28 cellular contexts compared by ENCODE assay signal in genomic region chr15:29133321-29133720, GRCh38.
"Had no signal": no experiment of that assay in that cellular context is flagged by ENCODE, and none has a peak within 500 bp of the region (broad histone marks: within the 10 kb centered on the region; RNA-seq: fewer than 3 reads in every experiment).

No MANE protein-coding gene starts in this region.

- ATAC-seq: activated naive CD8-positive, alpha-beta T cell treated with anti-CD3 and anti-CD28 coated beads, Interleukin-2, amount 50 U/mL, for 24 hours; foreskin keratinocyte; left ventricle myocardium superior; sciatic nerve; stimulated activated memory B cell treated with anti-CD40 and anti-IgM and Interleukin-4, amounts not matched to agents 10 μg/mL and 1 μg/mL and 100 μg/mL, for 72 hours had no signal

- H3K36me3 Mint-ChIP-seq: activated naive CD4-positive, alpha-beta T cell treated with anti-CD3 and anti-CD28 coated beads, Interleukin-2, amount 50 U/mL, for 24 hours; stimulated activated memory B cell treated with anti-CD40 and anti-IgM and Interleukin-4, amounts not matched to agents 10 μg/mL and 1 μg/mL and 100 μg/mL, for 72 hours had no signal

- H3K4me3 ChIP-seq: esophagus muscularis mucosa, ovary, stomach, thyroid gland, upper lobe of left lung had no signal

- DNase-seq: activated CD4-positive, alpha-beta T cell treated with anti-CD3 and anti-CD28 coated beads for 4 hours; activated CD4-positive, alpha-beta T cell treated with anti-CD3 and anti-CD28 coated beads, Interleukin-2, amount 50 U/mL, for 4 hours; activated CD8-positive, alpha-beta memory T cell treated with anti-CD3 and anti-CD28 coated beads, Interleukin-2, amount 50 U/mL, for 4 hours; activated naive CD8-positive, alpha-beta T cell treated with anti-CD3 and anti-CD28 coated beads, Interleukin-2, amount 50 U/mL, for 24 hours; activated T-cell treated with anti-CD3 and anti-CD28 coated beads, Interleukin-2, amount 50 U/mL, for 1 hour; amygdala; central memory CD4-positive, alpha-beta T cell; endodermal cell; foreskin keratinocyte; left ventricle myocardium superior; small intestine; stimulated activated CD4-positive, alpha-beta T cell treated with anti-CD3 and anti-CD28 coated beads, Interleukin-1b, Interleukin-23, amount 100 ng/mL, for 48 hours; stimulated activated CD4-positive, alpha-beta T cell treated with anti-CD3 and anti-CD28 coated beads, Interleukin-4, amount 100 ng/mL, for 4 hours; stimulated activated CD8-positive, alpha-beta memory T cell treated with anti-CD3 and anti-CD28 coated beads, Interleukin-4, amount 100 ng/mL, for 48 hours; stomach; T-helper 9 cell; thyroid gland; upper lobe of left lung had no signal

- H3K27me3 ChIP-seq: foreskin keratinocyte, ovary, thyroid gland, upper lobe of left lung had no signal

- H3K4me1 ChIP-seq: esophagus muscularis mucosa, foreskin keratinocyte, stomach, thyroid gland, upper lobe of left lung had no signal

- H3K27me3 Mint-ChIP-seq: dendritic cell treated with granulocyte-macrophage colony-stimulating factor and Interleukin-4, amounts not matched to agents 40 ng/mL and 50 ng/mL, for 4 days had no signal

- H3K36me3 ChIP-seq: esophagus muscularis mucosa, ovary, stomach, thyroid gland, upper lobe of left lung had no signal

- H3K27ac ChIP-seq: esophagus muscularis mucosa, foreskin keratinocyte, ovary, stomach, thyroid gland, upper lobe of left lung, VCaP had no signal

- H3K9me3 ChIP-seq: esophagus muscularis mucosa, ovary, stomach, thyroid gland, upper lobe of left lung had no signal

- H3K27ac Mint-ChIP-seq: activated naive CD8-positive, alpha-beta T cell treated with anti-CD3 and anti-CD28 coated beads, Interleukin-2, amount 50 U/mL, for 24 hours; activated T-helper 1 cell treated with anti-CD3 and anti-CD28 coated beads, Interleukin-12 subunit alpha, Interleukin-12 subunit beta, Interleukin-2, Interleukin-4 antibody, amounts not matched to agents 30 ng/mL and 10 ng/mL and 1 ng/mL, durations not matched to agents 14 hours and 24 hours and 36 hours; dendritic cell treated with granulocyte-macrophage colony-stimulating factor and Interleukin-4, amounts not matched to agents 40 ng/mL and 50 ng/mL, for 4 days; endodermal cell; progenitor cell of endocrine pancreas; stimulated activated memory B cell treated with anti-CD40 and anti-IgM and Interleukin-4, amounts not matched to agents 10 μg/mL and 1 μg/mL and 100 μg/mL, for 72 hours had no signal

- H3K4me3 Mint-ChIP-seq: activated naive CD4-positive, alpha-beta T cell treated with anti-CD3 and anti-CD28 coated beads, Interleukin-2, amount 50 U/mL, for 24 hours; activated naive CD8-positive, alpha-beta T cell treated with anti-CD3 and anti-CD28 coated beads, Interleukin-2, amount 50 U/mL, for 24 hours; activated T-helper 1 cell treated with anti-CD3 and anti-CD28 coated beads, Interleukin-12 subunit alpha, Interleukin-12 subunit beta, Interleukin-2, Interleukin-4 antibody, amounts not matched to agents 30 ng/mL and 10 ng/mL and 1 ng/mL, durations not matched to agents 14 hours and 24 hours and 36 hours; dendritic cell treated with granulocyte-macrophage colony-stimulating factor and Interleukin-4, amounts not matched to agents 40 ng/mL and 50 ng/mL, for 4 days; endodermal cell; nephron; stimulated activated memory B cell treated with anti-CD40 and anti-IgM and Interleukin-4, amounts not matched to agents 10 μg/mL and 1 μg/mL and 100 μg/mL, for 72 hours had no signal

- H3K4me1 Mint-ChIP-seq: activated naive CD4-positive, alpha-beta T cell treated with anti-CD3 and anti-CD28 coated beads, Interleukin-2, amount 50 U/mL, for 24 hours; stimulated activated memory B cell treated with anti-CD40 and anti-IgM and Interleukin-4, amounts not matched to agents 10 μg/mL and 1 μg/mL and 100 μg/mL, for 72 hours had no signal
